ENCODE assay signal across 15 cellular contexts in the genomic region with DNA sequence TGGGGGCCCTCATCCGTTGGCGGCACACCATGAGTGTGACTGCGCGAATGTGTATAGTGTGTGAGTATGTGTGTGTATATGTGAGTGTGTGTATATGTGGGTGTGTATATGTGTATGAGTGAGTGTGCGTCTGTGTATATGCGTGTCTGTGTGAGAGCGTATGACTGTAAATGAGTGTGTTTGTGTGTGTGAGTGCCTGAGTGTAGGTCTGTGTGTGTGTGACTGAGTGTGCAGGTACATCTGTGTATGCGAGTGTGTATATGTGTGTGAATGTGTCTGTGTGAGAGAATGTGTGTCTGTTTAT.
A peak's percentile ranks its signal among the peaks of the same experiment; 100 is the strongest.
DNase-seq lines count a peak whose midpoint lies in the region; ATAC-seq, FAIRE-seq and TF ChIP-seq lines count a peak whose summit lies in the region.
"Had no signal": no experiment of that assay in that cellular context is flagged by ENCODE, and none has a peak within 500 bp of the region (broad histone marks: within the 10 kb centered on the region; RNA-seq: fewer than 3 reads in every experiment).

No MANE protein-coding gene starts in this region.

- TF ChIP-seq CTCF in GM12878 (IDR thresholded peaks at IDR 0.05 in 2 of 3, conservative IDR thresholded peaks at IDR 0.05 in 1 of 3; ENCODE audit: control insufficient read depth in 2 of 3, extremely low read depth in 1 of 3, insufficient read depth in 1 of 3, low read depth in 3 of 3, low read length in 3 of 3) (no peak), WERI-Rb-1 (IDR thresholded peaks at IDR 0.05; ENCODE audit: low read depth, low read length) (no peak)

- H3K9me3 Mint-ChIP-seq in stimulated activated effector memory CD8-positive, alpha-beta T cell treated with anti-CD3 and anti-CD28 coated beads, Interleukin-12 subunit alpha, Interleukin-12 subunit beta, amount 100 ng/mL, for 72 hours: no peaks in the 10 kb centered on the region
- H3K9me3 Mint-ChIP-seq: CD4-positive, alpha-beta memory T cell had no signal

- no peak overlapping the region for H2AFZ ChIP-seq in GM12878 (ENCODE audit: control insufficient read depth, low read depth, low read length)
- no peak overlapping the region for H2AFZ ChIP-seq in neuronal stem cell (ENCODE audit: low read length)

- CTCF ChIA-PET in GM12878 (lab: Yijun Ruan, JAX): no interaction called here

- H2BK15ac ChIP-seq in neuronal stem cell (ENCODE audit: low read length): no peak overlapping the region

- no peak overlapping the region for H3K27ac Mint-ChIP-seq in stimulated activated effector memory CD8-positive, alpha-beta T cell treated with anti-CD3 and anti-CD28 coated beads, Interleukin-12 subunit alpha, Interleukin-12 subunit beta, amount 100 ng/mL, for 72 hours
- H3K27ac Mint-ChIP-seq: CD4-positive, alpha-beta memory T cell had no signal

- H3K79me2 ChIP-seq in GM12878 (ENCODE audit: control insufficient read depth, insufficient read depth, low read length): no peaks in the 10 kb centered on the region

- in situ Hi-C loops in GM12878 (cut with MboI): no loop called here

- H4K8ac ChIP-seq in neuronal stem cell (ENCODE audit: low read depth, low read length): no peak overlapping the region

- POLR2A ChIA-PET in GM12878 (lab: Charles Lee): no interaction called here

- no peak overlapping the region for H3K4me3 ChIP-seq in GM12878
- no peak overlapping the region for H3K4me3 ChIP-seq in neuronal stem cell (ENCODE audit: low read length in 2 of 2)
- H3K4me3 ChIP-seq in WERI-Rb-1 (ENCODE audit: low read depth, low read length): no peak overlapping the region

- no peak overlapping the region for H3K4me3 Mint-ChIP-seq in stimulated activated effector memory CD8-positive, alpha-beta T cell treated with anti-CD3 and anti-CD28 coated beads, Interleukin-12 subunit alpha, Interleukin-12 subunit beta, amount 100 ng/mL, for 72 hours
- H3K4me3 Mint-ChIP-seq: CD4-positive, alpha-beta memory T cell had no signal

- H3K27ac ChIP-seq in GM12878 (ENCODE audit: control insufficient read depth, insufficient read depth): no peak overlapping the region
- no peak overlapping the region for H3K27ac ChIP-seq in neuronal stem cell (replicated peaks; ENCODE audit: low read length)
- no peak overlapping the region for H3K27ac ChIP-seq in WERI-Rb-1
- H3K27ac ChIP-seq: C4-2B had no signal

- H3K14ac ChIP-seq in neuronal stem cell (ENCODE audit: low read length): no peak overlapping the region

- H3K23ac ChIP-seq in neuronal stem cell (ENCODE audit: low read depth, low read length, poor library complexity): no peak overlapping the region

- H3K18ac ChIP-seq in neuronal stem cell (ENCODE audit: low read length): no peak overlapping the region

- no peaks in the 10 kb centered on the region for H3K4me1 Mint-ChIP-seq in stimulated activated effector memory CD8-positive, alpha-beta T cell treated with anti-CD3 and anti-CD28 coated beads, Interleukin-12 subunit alpha, Interleukin-12 subunit beta, amount 100 ng/mL, for 72 hours
- H3K4me1 Mint-ChIP-seq: CD4-positive, alpha-beta memory T cell had no signal

- no peak for TF ChIP-seq EP300 in GM12878 (IDR thresholded peaks at IDR 0.05; ENCODE audit: borderline replicate concordance in 1 of 2, control insufficient read depth in 1 of 2, low read depth in 2 of 2, low read length in 2 of 2)

- WGBS in GM12878 (ENCODE audit: insufficient coverage, insufficient replicate concordance, low lambda C conversion rate, missing lambda C conversion rate): 79% methylated on average over 8 of the region's 8 CpGs
- WGBS in neuronal stem cell (ENCODE audit: extremely low coverage in 2 of 2, insufficient read length in 2 of 2, insufficient replicate concordance in 1 of 2), 2 donors: 100% methylated on average over 3 of the region's 8 CpGs; no CpG with 5 or more reads in 1 of the 2 donors

- RAD21 ChIA-PET in GM12878 (lab: Charles Lee; ENCODE audit: unreplicated experiment): no interaction called here

- H3K4ac ChIP-seq in neuronal stem cell (ENCODE audit: low read length): no peak overlapping the region

- no peak for ATAC-seq in GM12878
- ATAC-seq in stimulated activated effector memory CD8-positive, alpha-beta T cell treated with anti-CD3 and anti-CD28 coated beads, Interleukin-12 subunit alpha, Interleukin-12 subunit beta, amount 100 ng/mL, for 72 hours: peak; percentile 21
- ATAC-seq: HCT116 had no signal

- no peaks in the 10 kb centered on the region for H3K36me3 Mint-ChIP-seq in stimulated activated effector memory CD8-positive, alpha-beta T cell treated with anti-CD3 and anti-CD28 coated beads, Interleukin-12 subunit alpha, Interleukin-12 subunit beta, amount 100 ng/mL, for 72 hours
- H3K36me3 Mint-ChIP-seq: CD4-positive, alpha-beta memory T cell had no signal

- H2AK5ac ChIP-seq in neuronal stem cell (ENCODE audit: low read depth, low read length): no peak overlapping the region

- H3K27me3 ChIP-seq in GM12878 (replicated peaks in 1 of 2; ENCODE audit: control insufficient read depth in 2 of 2, insufficient read depth in 2 of 2, low read length in 1 of 2) (no peaks in the 10 kb centered on the region), neuronal stem cell (ENCODE audit: control insufficient read depth in 3 of 3, insufficient read depth in 3 of 3, low read depth in 1 of 3, low read length in 3 of 3) (no peaks in the 10 kb centered on the region), WERI-Rb-1 (ENCODE audit: insufficient read depth, low read depth, severe bottlenecking) (peaks cover 26% of the 10 kb centered on the region)
- H3K27me3 ChIP-seq: BE2C had no signal

- SMC1A ChIA-PET in GM12878 (lab: Charles Lee; ENCODE audit: uncharacterized antibody, unreplicated experiment): no interaction called here

- TF ChIP-seq RAD21 in GM12878 (IDR thresholded peaks at IDR 0.05; ENCODE audit: insufficient read depth, low read depth, low read length): no peak

- H3K9ac ChIP-seq in GM12878 (ENCODE audit: control insufficient read depth, insufficient read depth, low read length): no peak overlapping the region
- H3K9ac ChIP-seq in neuronal stem cell (ENCODE audit: low read depth, low read length, poor library complexity): no peak overlapping the region

- H3K4me1 ChIP-seq in GM12878 (ENCODE audit: control insufficient read depth, insufficient read depth, low read length) (no peaks in the 10 kb centered on the region), neuronal stem cell (ENCODE audit: control insufficient read depth in 2 of 2, insufficient read depth in 1 of 2, low read depth in 1 of 2, low read length in 2 of 2) (peaks cover 0 to 17% of the 10 kb centered on the region in 2 donors)
- H3K4me1 ChIP-seq: BE2C had no signal

- peak; percentile 58 for FAIRE-seq in H54 (lab: Jason Lieb, UNC)
- FAIRE-seq in GM12878 (lab: Jason Lieb, UNC): no peak
- FAIRE-seq: A204.1 had no signal

- no peaks in the 10 kb centered on the region for H3K79me1 ChIP-seq in neuronal stem cell (ENCODE audit: low read depth, low read length)

- no peak overlapping the region for H3K4me2 ChIP-seq in GM12878 (ENCODE audit: control insufficient read depth, insufficient read depth)
- H3K4me2 ChIP-seq in neuronal stem cell (ENCODE audit: insufficient read depth, low read length, poor library complexity, severe bottlenecking): no peak overlapping the region

- no peak overlapping the region for H2BK120ac ChIP-seq in neuronal stem cell (ENCODE audit: low read depth, low read length)

- no peak overlapping the region for H2BK5ac ChIP-seq in neuronal stem cell (ENCODE audit: low read length)

- H4K91ac ChIP-seq in neuronal stem cell (ENCODE audit: low read depth, low read length, poor library complexity): no peak overlapping the region

- DNase-seq in H54 (ENCODE audit: insufficient read length, low spot score): no peak
- no peak for DNase-seq in GM12878 (ENCODE audit: low read depth, low spot score)
- DNase-seq in neuronal stem cell (ENCODE audit: low spot score): no peak
- no peak for DNase-seq in stimulated activated effector memory CD8-positive, alpha-beta T cell treated with anti-CD3 and anti-CD28 coated beads, Interleukin-12 subunit alpha, Interleukin-12 subunit beta, amount 100 ng/mL, for 72 hours (ENCODE audit: low spot score in 2 of 2)
- DNase-seq in DMS79 (lab: John Stamatoyannopoulos, UW): no peak
- DNase-seq in DMS 273 treated with DMSO at 0.1 percent for 48 hours (lab: John Stamatoyannopoulos, UW): no peak
- no peak for DNase-seq in WERI-Rb-1
- DNase-seq: BE2C; CD4-positive, alpha-beta memory T cell; DMS153; DND-41; GDM1 had no signal

- no TSS peak for BruUV-seq in GM12878 (replicated peaks; lab: Mats Ljungman, UMichigan)

- no peaks in the 10 kb centered on the region for H4K20me1 ChIP-seq in GM12878 (ENCODE audit: control insufficient read depth, insufficient read depth)

- no peaks in the 10 kb centered on the region for H3K9me3 ChIP-seq in GM12878 (replicated peaks; ENCODE audit: control insufficient read depth, insufficient read depth, low read length)
- no peaks in the 10 kb centered on the region for H3K9me3 ChIP-seq in neuronal stem cell (replicated peaks in 1 of 2; ENCODE audit: control insufficient read depth in 2 of 2, insufficient read depth in 1 of 2, low read depth in 1 of 2, low read length in 2 of 2)
- H3K9me3 ChIP-seq in WERI-Rb-1 (ENCODE audit: severe bottlenecking): no peaks in the 10 kb centered on the region
- H3K9me3 ChIP-seq: BE2C had no signal

- H3K36me3 ChIP-seq in GM12878 (ENCODE audit: control insufficient read depth in 2 of 2, insufficient read depth in 2 of 2, low read length in 1 of 2): no peaks in the 10 kb centered on the region
- no peaks in the 10 kb centered on the region for H3K36me3 ChIP-seq in neuronal stem cell (replicated peaks in 1 of 2; ENCODE audit: control insufficient read depth in 2 of 2, insufficient read depth in 2 of 2, low read length in 2 of 2)
- no peaks in the 10 kb centered on the region for H3K36me3 ChIP-seq in WERI-Rb-1
- H3K36me3 ChIP-seq: BE2C had no signal

- intact Hi-C loops in GM12878 (cut with micrococcal nuclease; ENCODE audit: unreplicated experiment): no loop called here

- TF ChIP-seq POLR2A in H54 (IDR thresholded peaks at IDR 0.05; ENCODE audit: low read depth, low read length) (no peak), GM12878 (IDR thresholded peaks at IDR 0.05; ENCODE audit: low read depth, low read length) (no peak)

- H2BK12ac ChIP-seq in neuronal stem cell (ENCODE audit: low read length): peak overlapping the region; percentile 48

TF ChIP-seq in GM12878, 131 proteins besides CTCF, POLR2A, EP300 and RAD21 (continues in another document):
- TF ChIP-seq, protein P1, sequence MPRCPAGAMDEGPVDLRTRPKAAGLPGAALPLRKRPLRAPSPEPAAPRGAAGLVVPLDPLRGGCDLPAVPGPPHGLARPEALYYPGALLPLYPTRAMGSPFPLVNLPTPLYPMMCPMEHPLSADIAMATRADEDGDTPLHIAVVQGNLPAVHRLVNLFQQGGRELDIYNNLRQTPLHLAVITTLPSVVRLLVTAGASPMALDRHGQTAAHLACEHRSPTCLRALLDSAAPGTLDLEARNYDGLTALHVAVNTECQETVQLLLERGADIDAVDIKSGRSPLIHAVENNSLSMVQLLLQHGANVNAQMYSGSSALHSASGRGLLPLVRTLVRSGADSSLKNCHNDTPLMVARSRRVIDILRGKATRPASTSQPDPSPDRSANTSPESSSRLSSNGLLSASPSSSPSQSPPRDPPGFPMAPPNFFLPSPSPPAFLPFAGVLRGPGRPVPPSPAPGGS (IDR thresholded peaks at IDR 0.05; ENCODE audit: borderline replicate concordance, insufficient read depth, low read depth, low read length, poor library complexity, severe bottlenecking): peak; percentile 92
